Comparison of ENCODE assay signal across 12 cellular contexts in genomic region chr7:105389889-105390288, GRCh38. TPM values are rescaled to one million over a fixed set of nuclear protein-coding genes. Genes with fewer than 3 reads are reported as not detected.
A peak's percentile ranks its signal among the peaks of the same experiment; 100 is the strongest.
DNase-seq lines count a peak whose midpoint lies in the region; ATAC-seq, FAIRE-seq and TF ChIP-seq lines count a peak whose summit lies in the region.
"Had no signal": no experiment of that assay in that cellular context is flagged by ENCODE, and none has a peak within 500 bp of the region (broad histone marks: within the 10 kb centered on the region; RNA-seq: fewer than 3 reads in every experiment).

No MANE protein-coding gene starts in this region.

- H2AFZ ChIP-seq in OCI-LY7 (ENCODE audit: low read length) (peak overlapping the region; percentile 82; the same call in 1 of the 2 replicates), neural progenitor cell (replicated peaks) (no peak overlapping the region)

- no peak for ATAC-seq in central memory CD8-positive, alpha-beta T cell (replicated peaks; ENCODE audit: extremely low read depth, poor library complexity, severe bottlenecking)
- ATAC-seq in GM21381 (IDR thresholded peaks at IDR 0.05; ENCODE audit: unreplicated experiment), result no peak

- H3K4me3 ChIP-seq in OCI-LY7 (ENCODE audit: low read depth, low read length, poor library complexity, severe bottlenecking), result peak overlapping the region; percentile 70
- no peak overlapping the region for H3K4me3 ChIP-seq in neural progenitor cell
- H3K4me3 ChIP-seq in small intestine (ENCODE audit: low read depth in 1 of 2, low read length in 2 of 2), result no peak overlapping the region
- H3K4me3 ChIP-seq in tibial artery, result no peak overlapping the region

- no peak for FAIRE-seq in small intestine (lab: Jason Lieb, UNC)
- FAIRE-seq: HTR-8/SVneo had no signal

- DNase-seq in activated T-cell treated with anti-CD3 and anti-CD28 coated beads, Interleukin-2, amount 50 U/mL, for 24 hours, result no peak
- DNase-seq in activated T-cell treated with anti-CD3 and anti-CD28 coated beads for 4 hours (no peak), OCI-LY7 (ENCODE audit: low spot score) (no peak), neural progenitor cell (ENCODE audit: low spot score) (no peak), small intestine (no peak), tibial artery (no peak)
- no peak for DNase-seq in central memory CD8-positive, alpha-beta T cell (ENCODE audit: low spot score in 2 of 2)
- DNase-seq: activated naive CD4-positive, alpha-beta T cell treated with anti-CD3 and anti-CD28 coated beads, Interleukin-2, amount 50 U/mL, for 16 hours; NCI-H1105 treated with DMSO at 0.1 percent for 48 hours had no signal

- no peaks in the 10 kb centered on the region for H3K9me3 Mint-ChIP-seq in activated T-cell treated with anti-CD3 and anti-CD28 coated beads, Interleukin-2, amount 50 U/mL, for 24 hours
- no peaks in the 10 kb centered on the region for H3K9me3 Mint-ChIP-seq in central memory CD8-positive, alpha-beta T cell
- peaks cover 4% of the 10 kb centered on the region for H3K9me3 Mint-ChIP-seq in neural progenitor cell

- no peaks in the 10 kb centered on the region for H3K27me3 Mint-ChIP-seq in activated T-cell treated with anti-CD3 and anti-CD28 coated beads, Interleukin-2, amount 50 U/mL, for 24 hours
- H3K27me3 Mint-ChIP-seq in central memory CD8-positive, alpha-beta T cell, result no peaks in the 10 kb centered on the region
- H3K27me3 Mint-ChIP-seq in neural progenitor cell (ENCODE audit: insufficient read depth, low read depth), result peaks cover 4% of the 10 kb centered on the region

- peak overlapping the region; percentile 84 for H3K4me3 Mint-ChIP-seq in activated T-cell treated with anti-CD3 and anti-CD28 coated beads, Interleukin-2, amount 50 U/mL, for 24 hours
- peak overlapping the region; percentile 94 for H3K4me3 Mint-ChIP-seq in central memory CD8-positive, alpha-beta T cell
- peak overlapping the region; percentile 97 for H3K4me3 Mint-ChIP-seq in neural progenitor cell

- H3K9me3 ChIP-seq in OCI-LY7 (ENCODE audit: low read length), result no peaks in the 10 kb centered on the region
- no peaks in the 10 kb centered on the region for H3K9me3 ChIP-seq in neural progenitor cell (ENCODE audit: low read depth)
- no peaks in the 10 kb centered on the region for H3K9me3 ChIP-seq in small intestine (ENCODE audit: control insufficient read depth, low read depth)
- no peaks in the 10 kb centered on the region for H3K9me3 ChIP-seq in tibial artery
- H3K9me3 ChIP-seq: body of pancreas had no signal

- no peak overlapping the region for H3K9ac ChIP-seq in neural progenitor cell

- H3K36me3 Mint-ChIP-seq in activated T-cell treated with anti-CD3 and anti-CD28 coated beads, Interleukin-2, amount 50 U/mL, for 24 hours (ENCODE audit: low read depth), result peaks cover 17% of the 10 kb centered on the region
- H3K36me3 Mint-ChIP-seq in central memory CD8-positive, alpha-beta T cell (ENCODE audit: insufficient read depth), result peaks cover 10% of the 10 kb centered on the region
- H3K36me3 Mint-ChIP-seq in neural progenitor cell, result peaks cover 6% of the 10 kb centered on the region

- CTCF ChIA-PET in OCI-LY7 (lab: Charles Lee; ENCODE audit: unreplicated experiment), result no interaction called here

- no peaks in the 10 kb centered on the region for H3K9me2 ChIP-seq in OCI-LY7 (ENCODE audit: insufficient read depth, low read length)

- H3K4me1 Mint-ChIP-seq in activated T-cell treated with anti-CD3 and anti-CD28 coated beads, Interleukin-2, amount 50 U/mL, for 24 hours (ENCODE audit: low read depth), result peaks cover 35% of the 10 kb centered on the region
- H3K4me1 Mint-ChIP-seq in central memory CD8-positive, alpha-beta T cell, result peaks cover 24% of the 10 kb centered on the region
- H3K4me1 Mint-ChIP-seq in neural progenitor cell, result peaks cover 15% of the 10 kb centered on the region

- H3K4me2 ChIP-seq in OCI-LY7 (ENCODE audit: low read length) (peak overlapping the region; percentile 71), neural progenitor cell (no peak overlapping the region)

- no peak overlapping the region for H3K27ac Mint-ChIP-seq in activated T-cell treated with anti-CD3 and anti-CD28 coated beads, Interleukin-2, amount 50 U/mL, for 24 hours
- no peak overlapping the region for H3K27ac Mint-ChIP-seq in central memory CD8-positive, alpha-beta T cell (ENCODE audit: low read depth)
- no peak overlapping the region for H3K27ac Mint-ChIP-seq in neural progenitor cell

- H3K79me2 ChIP-seq in OCI-LY7 (ENCODE audit: insufficient read depth, low read depth, low read length), result peaks cover 18% of the 10 kb centered on the region; the same call in 1 of the 2 replicates
- H3K79me2 ChIP-seq in neural progenitor cell (ENCODE audit: low read depth), result peaks cover 29% of the 10 kb centered on the region

- H3K36me3 ChIP-seq in OCI-LY7 (ENCODE audit: insufficient read depth, low read length), result 0 out of 2 replicates have a peak, but pooled peaks cover 4% of the 10 kb centered on the region
- no peaks in the 10 kb centered on the region for H3K36me3 ChIP-seq in neural progenitor cell
- H3K36me3 ChIP-seq in small intestine (ENCODE audit: control insufficient read depth in 2 of 2, insufficient read depth in 2 of 2, low read length in 2 of 2), result no peaks in the 10 kb centered on the region
- H3K36me3 ChIP-seq in tibial artery, result no peaks in the 10 kb centered on the region

- intact Hi-C loops in OCI-LY7 (cut with micrococcal nuclease; ENCODE audit: unreplicated experiment) (loop anchor here (10.0 kb wide), 1 partner anchor 195 kb away; the partner anchor contains the start of gene EFCAB10), tibial artery (cut with DNase I; ENCODE audit: low total_unique reads) (no loop called here)

- TF ChIP-seq CTCF in OCI-LY7 (conservative IDR thresholded peaks at IDR 0.05; ENCODE audit: low read length), result no peak
- no peak for TF ChIP-seq CTCF in neural progenitor cell (IDR thresholded peaks at IDR 0.05)
- TF ChIP-seq CTCF in tibial artery (IDR thresholded peaks at IDR 0.05), result no peak

- H3K27me3 ChIP-seq in neural progenitor cell, result peaks cover 18% of the 10 kb centered on the region
- H3K27me3 ChIP-seq in small intestine (ENCODE audit: control insufficient read depth in 2 of 2, insufficient read depth in 2 of 2, low read length in 2 of 2), result no peaks in the 10 kb centered on the region
- no peaks in the 10 kb centered on the region for H3K27me3 ChIP-seq in tibial artery
- H3K27me3 ChIP-seq: body of pancreas had no signal

- no TSS peak for BruUV-seq in OCI-LY7 (replicated peaks; lab: Mats Ljungman, UMichigan)

- peaks cover 17% of the 10 kb centered on the region for H3K4me1 ChIP-seq in OCI-LY7 (ENCODE audit: insufficient read depth, low read length, poor library complexity, severe bottlenecking)
- H3K4me1 ChIP-seq in neural progenitor cell, result peaks cover 7% of the 10 kb centered on the region
- H3K4me1 ChIP-seq in small intestine (ENCODE audit: control insufficient read depth in 2 of 2, insufficient read depth in 1 of 2, low read depth in 1 of 2, low read length in 1 of 2), result peaks cover 0 to 2% of the 10 kb centered on the region in 2 donors
- H3K4me1 ChIP-seq in tibial artery, result peaks cover 0 to 14% (median 9%) of the 10 kb centered on the region in 4 donors

- WGBS in small intestine, 3 donors, result 84 to 93% (median 90%) methylated on average over 1 of the region's 1 CpG

- peaks cover 12% of the 10 kb centered on the region for H3F3A ChIP-seq in neural progenitor cell (ENCODE audit: low read depth)

- POLR2A ChIA-PET in OCI-LY7 (lab: Charles Lee), result no interaction called here

- H3K27ac ChIP-seq in OCI-LY7 (ENCODE audit: low read depth, low read length, poor library complexity, severe bottlenecking) (no peak overlapping the region), neural progenitor cell (no peak overlapping the region), small intestine (ENCODE audit: low read depth in 1 of 2, low read length in 1 of 2) (no peak overlapping the region), tibial artery (peak overlapping the region in 1 of 2 donors; percentile 69)

- H4K20me1 ChIP-seq in OCI-LY7 (ENCODE audit: insufficient read depth, low read length) (peaks cover 9% of the 10 kb centered on the region), neural progenitor cell (ENCODE audit: low read depth) (peaks cover 21% of the 10 kb centered on the region)

RNA-seq across cellular contexts. Expression of gene SRPK2, which starts 1.2 kb away (rescaled TPM):
- total RNA-seq in OCI-LY7 (2014; rRNA removed; shearing (Covaris generic)), result 21.6 and 22.1 TPM in 2 replicates
- total RNA-seq in OCI-LY7 (2022) (26.8 and 31.7 TPM in 2 replicates), neural progenitor cell (ENCODE audit: low replicate concordance) (44.2 and 54.1 TPM in 2 replicates)
- 10 to 100 TPM; 12.2 to 14.3 (median 13.9) TPM for polyA plus RNA-seq in small intestine
